In genomic region chr13:44423824-44424223, GRCh38 we compare ENCODE assay signal across 26 cellular contexts.
"Had no signal": no experiment of that assay in that cellular context is flagged by ENCODE, and none has a peak within 500 bp of the region (broad histone marks: within the 10 kb centered on the region; RNA-seq: fewer than 3 reads in every experiment).

No MANE protein-coding gene starts in this region.

- H3K9me3 ChIP-seq: gastrocnemius medialis, heart left ventricle, ovary, spleen, testis, tibial artery, upper lobe of right lung, uterus had no signal

- H3K27ac Mint-ChIP-seq: memory B cell; natural killer cell; stimulated activated memory B cell treated with anti-CD40 and anti-IgM and Interleukin-4, amounts not matched to agents 10 μg/mL and 1 μg/mL and 100 μg/mL, for 72 hours had no signal

- H3K27me3 ChIP-seq: gastrocnemius medialis, heart left ventricle, hepatocyte, ovary, testis, tibial artery, upper lobe of right lung, uterus had no signal

- H3K4me1 Mint-ChIP-seq: natural killer cell had no signal

- H3K4me3 ChIP-seq: coronary artery, gastrocnemius medialis, heart left ventricle, hepatocyte, lung, ovary, skin epidermis, spleen, testis, tibial artery, upper lobe of right lung, uterus had no signal

- H3K4me3 Mint-ChIP-seq: memory B cell; natural killer cell; stimulated activated memory B cell treated with anti-CD40 and anti-IgM and Interleukin-4, amounts not matched to agents 10 μg/mL and 1 μg/mL and 100 μg/mL, for 72 hours had no signal

- ATAC-seq: gastrocnemius medialis; left lobe of liver; natural killer cell; stimulated activated naive CD8-positive, alpha-beta T cell treated with anti-CD3 and anti-CD28 coated beads, Interleukin-15, Interleukin-2, amounts not matched to agents 100 U/mL and 50 U/mL, for 24 hours; upper lobe of right lung had no signal

- H3K27ac ChIP-seq: coronary artery, gastrocnemius medialis, hepatocyte, ovary, skin epidermis, spleen, testis, tibial artery, upper lobe of right lung, uterus had no signal

- H3K36me3 ChIP-seq: gastrocnemius medialis, heart left ventricle, ovary, spleen, tibial artery, upper lobe of right lung, uterus had no signal

- H3K36me3 Mint-ChIP-seq: memory B cell; natural killer cell; stimulated activated memory B cell treated with anti-CD40 and anti-IgM and Interleukin-4, amounts not matched to agents 10 μg/mL and 1 μg/mL and 100 μg/mL, for 72 hours had no signal

- H3K9me3 Mint-ChIP-seq: memory B cell; natural killer cell; stimulated activated memory B cell treated with anti-CD40 and anti-IgM and Interleukin-4, amounts not matched to agents 10 μg/mL and 1 μg/mL and 100 μg/mL, for 72 hours had no signal

- H3K4me2 ChIP-seq: hepatocyte had no signal

- DNase-seq: dermis blood vessel endothelial cell; effector memory CD4-positive, alpha-beta T cell; foreskin fibroblast; gastrocnemius medialis; heart left ventricle; kidney; natural killer cell; nucleus accumbens; ovary; posterior cingulate gyrus; retina; spleen; stimulated activated CD4-positive, alpha-beta T cell treated with anti-CD3 and anti-CD28 coated beads, Interleukin-4, amount 100 ng/mL, for 4 hours; stimulated activated naive CD8-positive, alpha-beta T cell treated with anti-CD3 and anti-CD28 coated beads, Interleukin-15, Interleukin-2, amounts not matched to agents 100 U/mL and 50 U/mL, for 24 hours; substantia nigra; testis; tibial artery; upper lobe of right lung; uterus had no signal

- H3K4me1 ChIP-seq: gastrocnemius medialis, testis, tibial artery, upper lobe of right lung, uterus had no signal
